ENCODE assay signal across 23 cellular contexts in genomic region chr21:23162213-23162946, GRCh38.
DNase-seq lines count a peak whose midpoint lies in the region; ATAC-seq and TF ChIP-seq lines count a peak whose summit lies in the region.
"Had no signal": no experiment of that assay in that cellular context is flagged by ENCODE, and none has a peak within 500 bp of the region (broad histone marks: within the 10 kb centered on the region; RNA-seq: fewer than 3 reads in every experiment).

No MANE protein-coding gene starts in this region.

- no peak overlapping the region for H2AFZ ChIP-seq in neural cell (ENCODE audit: low read depth, low read length)

- no peaks in the 10 kb centered on the region for H3K9me3 Mint-ChIP-seq in glutamatergic neuron (ENCODE audit: unreplicated experiment)
- H3K9me3 Mint-ChIP-seq: T-helper 2 cell treated with Interferon-gamma antibody and Interleukin-4, amounts not matched to agents 5 μg/mL and 100 μg/mL, for 36 hours had no signal

- H4K20me1 ChIP-seq in neural cell (ENCODE audit: insufficient read depth) = no peaks in the 10 kb centered on the region

- TF ChIP-seq CTCF in neural cell (IDR thresholded peaks at IDR 0.05; ENCODE audit: poor library complexity, severe bottlenecking) = no peak
- TF ChIP-seq CTCF in glutamatergic neuron (IDR thresholded peaks at IDR 0.05; ENCODE audit: partially characterized antibody, unreplicated experiment) = no peak

- peaks cover 2% of the 10 kb centered on the region for H3K27me3 Mint-ChIP-seq in glutamatergic neuron (ENCODE audit: unreplicated experiment)
- H3K27me3 Mint-ChIP-seq: CD4-positive, alpha-beta memory T cell had no signal

- no peaks in the 10 kb centered on the region for H3K36me3 ChIP-seq in neural cell (ENCODE audit: insufficient read depth, low read length)
- H3K36me3 ChIP-seq: lower lobe of right lung, pancreas had no signal

- no peak overlapping the region for H3K4me2 ChIP-seq in neural cell (ENCODE audit: low read length)

- H3K9me2 ChIP-seq in neural cell (ENCODE audit: insufficient read depth, low read length) = no peaks in the 10 kb centered on the region

- H3K4me3 Mint-ChIP-seq in glutamatergic neuron (ENCODE audit: unreplicated experiment) = no peak overlapping the region
- H3K4me3 Mint-ChIP-seq: activated CD8-positive, alpha-beta T cell treated with anti-CD3 and anti-CD28 coated beads, Interleukin-2, amount 10 ng/mL, durations not matched to agents 7 days and 5 days; CD4-positive, alpha-beta memory T cell; T-helper 2 cell treated with Interferon-gamma antibody and Interleukin-4, amounts not matched to agents 5 μg/mL and 100 μg/mL, for 36 hours had no signal

- peak; percentile 92 for TF ChIP-seq EP300 in neural cell (conservative IDR thresholded peaks at IDR 0.05; ENCODE audit: poor library complexity, severe bottlenecking)

- H3K36me3 Mint-ChIP-seq in glutamatergic neuron (ENCODE audit: unreplicated experiment) = no peaks in the 10 kb centered on the region
- H3K36me3 Mint-ChIP-seq: activated naive CD4-positive, alpha-beta T cell treated with anti-CD3 and anti-CD28 coated beads, Interleukin-2, amount 50 U/mL, for 72 hours; CD4-positive, alpha-beta memory T cell had no signal

- H3K4me3 ChIP-seq in neural cell (ENCODE audit: low read length) = no peak overlapping the region
- H3K4me3 ChIP-seq: body of pancreas, lower lobe of right lung, pancreas had no signal

- ATAC-seq in GM19351 (IDR thresholded peaks at IDR 0.05; ENCODE audit: unreplicated experiment) (no peak), HG02642 (IDR thresholded peaks at IDR 0.05; ENCODE audit: poor library complexity, unreplicated experiment) (no peak)
- ATAC-seq: activated CD8-positive, alpha-beta T cell treated with anti-CD3 and anti-CD28 coated beads, Interleukin-2, amount 10 ng/mL, durations not matched to agents 7 days and 5 days; activated naive CD4-positive, alpha-beta T cell treated with anti-CD3 and anti-CD28 coated beads, Interleukin-2, amount 50 U/mL, for 72 hours; body of pancreas; HCT116; lower lobe of right lung; pancreas; Right ventricle myocardium inferior had no signal

- no peak for TF ChIP-seq RAD21 in neural cell (conservative IDR thresholded peaks at IDR 0.05)

- H3F3A ChIP-seq in neural cell (ENCODE audit: insufficient read depth, low read length, poor library complexity, severe bottlenecking) = no peaks in the 10 kb centered on the region

- H3K4me1 Mint-ChIP-seq in glutamatergic neuron (ENCODE audit: low read depth, unreplicated experiment) = no peaks in the 10 kb centered on the region
- H3K4me1 Mint-ChIP-seq: CD4-positive, alpha-beta memory T cell had no signal

- H3K9me3 ChIP-seq in neural cell (ENCODE audit: low read length) = no peaks in the 10 kb centered on the region
- H3K9me3 ChIP-seq: body of pancreas, lower lobe of right lung, pancreas had no signal

- no peak overlapping the region for H3K9ac ChIP-seq in neural cell (ENCODE audit: low read length)

- no peaks in the 10 kb centered on the region for H3K27me3 ChIP-seq in neural cell (ENCODE audit: insufficient read depth, low read depth, low read length)
- H3K27me3 ChIP-seq: body of pancreas, pancreas had no signal

- DNase-seq in HS-5 (ENCODE audit: low read depth) = peak; percentile 15
- peak; percentile 5 for DNase-seq in OCI-M1 (lab: John Stamatoyannopoulos, UW)
- DNase-seq in dermis blood vessel endothelial cell = peak; percentile 55
- no peak for DNase-seq in glutamatergic neuron
- no peak for DNase-seq in NCI-H1092 (lab: John Stamatoyannopoulos, UW)
- DNase-seq: activated CD4-positive, CD25-positive, alpha-beta regulatory T cell; activated CD8-positive, alpha-beta T cell treated with anti-CD3 and anti-CD28 coated beads, Interleukin-2, amount 10 ng/mL, durations not matched to agents 7 days and 5 days; activated T-cell treated with anti-CD3 and anti-CD28 coated beads, Interleukin-2, amount 50 U/mL, for 48 hours; body of pancreas; CD4-positive, alpha-beta memory T cell; EL; KBM-7; lower lobe of right lung; NCI-H1105; NCI-H2107; pancreas had no signal

- no peaks in the 10 kb centered on the region for H3K79me2 ChIP-seq in neural cell (replicated peaks; ENCODE audit: insufficient read depth, low read length)

- H3K27ac Mint-ChIP-seq in glutamatergic neuron (ENCODE audit: unreplicated experiment) = no peak overlapping the region
- H3K27ac Mint-ChIP-seq: activated CD8-positive, alpha-beta T cell treated with anti-CD3 and anti-CD28 coated beads, Interleukin-2, amount 10 ng/mL, durations not matched to agents 7 days and 5 days; activated naive CD4-positive, alpha-beta T cell treated with anti-CD3 and anti-CD28 coated beads, Interleukin-2, amount 50 U/mL, for 72 hours; CD4-positive, alpha-beta memory T cell; T-helper 2 cell treated with Interferon-gamma antibody and Interleukin-4, amounts not matched to agents 5 μg/mL and 100 μg/mL, for 36 hours had no signal

- no peak overlapping the region for H3K27ac ChIP-seq in neural cell (ENCODE audit: low read length)
- H3K27ac ChIP-seq: body of pancreas, lower lobe of right lung, pancreas had no signal

TF ChIP-seq in neural cell, 6 proteins besides CTCF, POLR2A, EP300 and RAD21:
- TF ChIP-seq POLR2AphosphoS5 (IDR thresholded peaks at IDR 0.05) = peak; percentile 71
- TF ChIP-seq MXI1 (conservative IDR thresholded peaks at IDR 0.05; ENCODE audit: poor library complexity, severe bottlenecking) = no peak

Comparison
In these comparisons a context has a peak if more than half of its experiments do, and no peak if none do; other contexts are left out.
1. DNase-seq: peak in HS-5 (single experiment), OCI-M1 (single experiment) and dermis blood vessel endothelial cell (single experiment); none in glutamatergic neuron (single experiment) and NCI-H1092 (single experiment).